ENCODE assay signal across 17 cellular contexts in genomic region chr1:77548285-77548684, GRCh38.
"Had no signal": no experiment of that assay in that cellular context is flagged by ENCODE, and none has a peak within 500 bp of the region (broad histone marks: within the 10 kb centered on the region; RNA-seq: fewer than 3 reads in every experiment).

No MANE protein-coding gene starts in this region.

- H3K27me3 ChIP-seq: neutrophil, sigmoid colon had no signal

- H3K4me1 ChIP-seq: psoas muscle, sigmoid colon had no signal

- ATAC-seq: naive thymus-derived CD4-positive, alpha-beta T cell; psoas muscle; stimulated activated naive B cell treated with anti-CD40 and anti-IgM and Interleukin-4, amounts not matched to agents 10 μg/mL and 1 μg/mL and 100 μg/mL, for 72 hours; stimulated activated naive CD8-positive, alpha-beta T cell treated with anti-CD3 and anti-CD28 coated beads, Interleukin-15, amount 100 ng/mL, for 72 hours had no signal

- H3K9me3 ChIP-seq: neutrophil, psoas muscle, sigmoid colon, thoracic aorta had no signal

- H3K4me3 ChIP-seq: coronary artery, psoas muscle, sigmoid colon, skin epidermis, thoracic aorta had no signal

- DNase-seq: effector CD8-positive, alpha-beta T cell; islet precursor cell; mesendoderm; naive thymus-derived CD4-positive, alpha-beta T cell; nephron progenitor cell; psoas muscle; retina; sigmoid colon; stimulated activated CD4-positive, alpha-beta T cell treated with anti-CD3 and anti-CD28 coated beads, Interleukin-2, amount 100 ng/mL, for 24 hours; stimulated activated CD4-positive, alpha-beta T cell treated with anti-CD3 and anti-CD28 coated beads, Interleukin-4, amount 100 ng/mL, for 4 hours; stimulated activated naive B cell treated with anti-CD40 and anti-IgM and Interleukin-4, amounts not matched to agents 10 μg/mL and 1 μg/mL and 100 μg/mL, for 72 hours; stimulated activated naive CD8-positive, alpha-beta T cell treated with anti-CD3 and anti-CD28 coated beads, Interleukin-15, amount 100 ng/mL, for 72 hours; trophoblast cell had no signal

- H3K36me3 ChIP-seq: neutrophil, sigmoid colon, thoracic aorta had no signal

- H3K27ac ChIP-seq: coronary artery, neutrophil, psoas muscle, sigmoid colon, skin epidermis, thoracic aorta had no signal
